Comparison of ENCODE assay signal across 8 cellular contexts in the genomic region with DNA sequence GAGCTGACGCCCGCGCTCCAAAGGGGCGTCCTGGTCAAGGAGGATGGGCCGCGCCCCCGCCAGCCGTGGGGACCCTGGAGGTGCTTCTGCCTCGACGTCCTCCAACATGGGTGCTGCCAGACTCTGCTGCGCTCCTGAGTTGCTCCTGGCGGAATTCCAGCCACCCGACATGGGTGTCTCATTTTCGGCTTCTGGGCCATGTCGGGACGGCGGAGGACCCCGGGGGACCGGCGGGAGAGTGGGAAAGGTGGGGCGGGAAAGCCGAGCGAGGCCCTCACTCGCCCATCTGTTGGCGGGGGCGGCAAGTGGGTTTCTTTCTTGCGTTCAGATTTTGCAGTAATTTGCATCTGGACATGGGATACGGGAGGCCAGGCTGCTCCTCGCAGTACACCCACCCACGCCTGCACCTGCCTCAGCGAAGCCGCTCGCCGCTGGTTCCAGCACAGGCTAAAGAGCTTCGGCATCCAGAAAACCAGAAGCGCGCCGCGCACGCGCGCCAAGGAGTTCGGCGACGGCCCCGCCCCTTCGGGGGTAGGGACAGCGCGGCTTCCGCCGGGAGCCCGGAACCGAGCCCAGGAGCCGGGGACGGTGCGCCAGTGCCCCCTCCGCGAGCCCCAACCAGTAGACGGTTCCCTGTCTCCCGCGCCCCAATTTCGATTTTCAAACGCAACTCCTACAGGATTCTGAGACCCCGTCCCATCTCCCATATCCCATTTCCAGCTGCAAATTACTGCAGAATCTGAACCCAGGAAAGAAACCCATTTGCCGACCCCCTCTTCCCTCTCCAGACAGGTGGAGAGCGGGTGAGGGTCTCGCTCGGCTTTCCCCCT. TPM values are rescaled to one million over a fixed set of nuclear protein-coding genes. Genes with fewer than 3 reads are reported as not detected.
A peak's percentile ranks its signal among the peaks of the same experiment; 100 is the strongest.
DNase-seq lines count a peak whose midpoint lies in the region; ATAC-seq and TF ChIP-seq lines count a peak whose summit lies in the region.

A gene (plus strand): TSS at position 563 of the 830 bp plus-strand sequence. CDS start 320 bp downstream, outside the sequence.

- no peaks in the 10 kb centered on the region for H3K9me3 ChIP-seq in BE2C

- intact Hi-C loops in lower leg skin (cut with DNase I; ENCODE audit: low total_unique reads): loop anchor here (5.0 to 10.0 kb wide), 2 partner anchors 63 to 95 kb away; a partner anchor contains a TSS

- TF ChIP-seq CTCF in BE2C (IDR thresholded peaks at IDR 0.05; ENCODE audit: low read depth, low read length) (no peak), lower leg skin (IDR thresholded peaks at IDR 0.05) (no peak)

- H3K27me3 ChIP-seq in BE2C: no peaks in the 10 kb centered on the region

- no peaks in the 10 kb centered on the region for H3K4me1 ChIP-seq in BE2C

- DNase-seq in BE2C: peak; percentile 94
- DNase-seq in GM19240 (ENCODE audit: insufficient read length, low spot score): peak; percentile 90
- DNase-seq in NCI-H526 (lab: John Stamatoyannopoulos, UW): peak; percentile 82 to 96
- peak; percentile 90 for DNase-seq in activated CD4-positive, alpha-beta T cell treated with anti-CD3 and anti-CD28 coated beads, Interleukin-2, amount 50 U/mL, for 1 hour
- peak; percentile 84 for DNase-seq in dermis blood vessel endothelial cell
- DNase-seq in lower leg skin (ENCODE audit: low spot score in 2 of 2): peak; percentile 84 to 97
- DNase-seq in stimulated activated CD4-positive, alpha-beta T cell treated with anti-CD3 and anti-CD28 coated beads, Interleukin-4, amount 100 ng/mL, for 4 hours: peak; percentile 88 to 91

- no peaks in the 10 kb centered on the region for H3K36me3 ChIP-seq in BE2C

- WGBS in lower leg skin, 2 donors: 0 to 1% methylated on average over 25 to 62 of the region's 68 CpGs

- peak; percentile 65 for ATAC-seq in HG03520 (IDR thresholded peaks at IDR 0.05; ENCODE audit: unreplicated experiment)

- no peak for TF ChIP-seq POLR2A in lower leg skin (IDR thresholded peaks at IDR 0.05)

- peak within 1 kb of the TSS; percentile 87 for H3K4me3 ChIP-seq in BE2C (ENCODE audit: low read depth, low read length)
- peak within 1 kb of the TSS; percentile 37 for H3K4me3 ChIP-seq in lower leg skin (ENCODE audit: low read depth, poor library complexity, severe bottlenecking)

RNA-seq across cellular contexts. Expression of the gene that starts here (rescaled TPM):
- polyA plus RNA-seq in BE2C (2012; ENCODE audit: insufficient read depth, insufficient read length, low read depth): 17.7 TPM
- total RNA-seq in dermis blood vessel endothelial cell (3.1 and 3.9 TPM in 2 replicates), lower leg skin (10 to 100 TPM; 10.6 to 14.7 (median 11.9) TPM)

Comparison
In these comparisons a context has a peak if more than half of its experiments do, and no peak if none do; other contexts are left out.
1. Peak in every context shown above with its lines: DNase-seq, ATAC-seq and H3K4me3 ChIP-seq.